In genomic region chrX:65657659-65658058, GRCh38 we compare ENCODE assay signal across 10 cellular contexts.
"Had no signal": no experiment of that assay in that cellular context is flagged by ENCODE, and none has a peak within 500 bp of the region (broad histone marks: within the 10 kb centered on the region; RNA-seq: fewer than 3 reads in every experiment).

No MANE protein-coding gene starts in this region.

- H3K36me3 Mint-ChIP-seq: immature natural killer cell, mesothelial cell of epicardium had no signal

- H3K27me3 Mint-ChIP-seq: activated CD4-positive, alpha-beta T cell treated with anti-CD3 and anti-CD28 coated beads, Interleukin-2, amount 10 ng/mL, durations not matched to agents 7 days and 5 days had no signal

- H3K4me3 Mint-ChIP-seq: endodermal cell, mesothelial cell of epicardium had no signal

- ATAC-seq: gastrocnemius medialis, lower lobe of right lung had no signal

- H3K9me3 Mint-ChIP-seq: immature natural killer cell had no signal

- H3K4me1 Mint-ChIP-seq: endodermal cell had no signal

- DNase-seq: activated CD4-positive, alpha-beta T cell treated with anti-CD3 and anti-CD28 coated beads, Interleukin-2, amount 10 ng/mL, durations not matched to agents 7 days and 5 days; activated gamma-delta T cell treated with Interleukin-2 at 50 U/mL for 16 hours; activated T-cell treated with anti-CD3 and anti-CD28 coated beads, Interleukin-2, amount 50 U/mL, for 1 hour; endodermal cell; gastrocnemius medialis; heart left ventricle; immature natural killer cell; lower lobe of right lung; ovary had no signal

- H3K27ac Mint-ChIP-seq: endodermal cell had no signal
